Comparison of ENCODE assay signal across 8 cellular contexts in genomic region chr4:87422104-87423052, GRCh38. TPM values are rescaled to one million over a fixed set of nuclear protein-coding genes. Genes with fewer than 3 reads are reported as not detected.
A peak's percentile ranks its signal among the peaks of the same experiment; 100 is the strongest.
DNase-seq lines count a peak whose midpoint lies in the region; ATAC-seq, FAIRE-seq and TF ChIP-seq lines count a peak whose summit lies in the region.

A gene with protein sequence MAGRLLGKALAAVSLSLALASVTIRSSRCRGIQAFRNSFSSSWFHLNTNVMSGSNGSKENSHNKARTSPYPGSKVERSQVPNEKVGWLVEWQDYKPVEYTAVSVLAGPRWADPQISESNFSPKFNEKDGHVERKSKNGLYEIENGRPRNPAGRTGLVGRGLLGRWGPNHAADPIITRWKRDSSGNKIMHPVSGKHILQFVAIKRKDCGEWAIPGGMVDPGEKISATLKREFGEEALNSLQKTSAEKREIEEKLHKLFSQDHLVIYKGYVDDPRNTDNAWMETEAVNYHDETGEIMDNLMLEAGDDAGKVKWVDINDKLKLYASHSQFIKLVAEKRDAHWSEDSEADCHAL (plus strand): TSS chr4:87422573. CDS start chr4:87422906, 333 bp downstream.

- H3K36me3 ChIP-seq in BJ (ENCODE audit: control insufficient read depth, insufficient read depth, low read length) = no peaks in the 10 kb centered on the region

- H3K27ac ChIP-seq in cingulate gyrus (ENCODE audit: low read depth, low read length) = peak within 1 kb of the TSS; percentile 89

- peak; percentile 95 for FAIRE-seq in GM19239 (lab: Jason Lieb, UNC)

- peak; percentile 86 for ATAC-seq in HG03457 (IDR thresholded peaks at IDR 0.05; ENCODE audit: unreplicated experiment)

- TF ChIP-seq CTCF in BJ (IDR thresholded peaks at IDR 0.05; ENCODE audit: insufficient read depth, low read depth, low read length) = no peak

- POLR2A ChIA-PET in BJ (lab: Charles Lee) = no interaction called here

- DNase-seq in BJ (ENCODE audit: low read depth) = peak; percentile 84
- peak; percentile 59 for DNase-seq in GM19239 (ENCODE audit: insufficient read length, low spot score)
- peak; percentile 37 for DNase-seq in NCI-H524 treated with DMSO at 0.1 percent for 48 hours (lab: John Stamatoyannopoulos, UW)
- DNase-seq in activated CD4-positive, alpha-beta T cell treated with anti-CD3 and anti-CD28 coated beads for 4 hours = peak; percentile 78 to 81
- DNase-seq in kidney tubule cell (ENCODE audit: low spot score) = peak; percentile 95
- DNase-seq in stimulated activated CD4-positive, alpha-beta T cell treated with anti-CD3 and anti-CD28 coated beads, Interleukin-1b, Interleukin-23, amount 100 ng/mL, for 24 hours (ENCODE audit: low read depth in 4 of 4, low spot score in 1 of 4) = peak; percentile 62 to 82 (median 74)

- CTCF ChIA-PET in BJ (lab: Yijun Ruan, JAX) = interaction anchor here (1.0 kb wide), 2 partner anchors 13 to 29 kb away, joined by 3 to 4 read pairs; no protein-coding TSS in a partner anchor

- no peaks in the 10 kb centered on the region for H3K27me3 ChIP-seq in BJ (ENCODE audit: control insufficient read depth, insufficient read depth, low read length)

- H3K4me3 ChIP-seq in BJ (ENCODE audit: low read depth, low read length) = peak within 1 kb of the TSS; percentile 77

RNA-seq across cellular contexts. Expression of the gene that starts here (rescaled TPM):
- 12.0 and 21.0 TPM in 2 replicates for polyA plus RNA-seq in BJ (2011; rRNA removed)
- polyA minus RNA-seq in BJ (2011; rRNA and poly(A)+ RNA removed) = 5.3 and 6.2 TPM in 2 replicates

Comparison
In these comparisons a context has a peak if more than half of its experiments do, and no peak if none do; other contexts are left out.
1. Peak in every context shown above with its lines: DNase-seq, ATAC-seq, H3K4me3 ChIP-seq and H3K27ac ChIP-seq.
2. DNase-seq: peak in every context shown above with its lines; median percentile 95 in kidney tubule cell; 84 in BJ; 80 in activated CD4-positive, alpha-beta T cell treated with anti-CD3 and anti-CD28 coated beads for 4 hours; 74 in stimulated activated CD4-positive, alpha-beta T cell treated with anti-CD3 and anti-CD28 coated beads, Interleukin-1b, Interleukin-23, amount 100 ng/mL, for 24 hours; 59 in GM19239; 37 in NCI-H524 treated with DMSO at 0.1 percent for 48 hours.